15 cellular contexts compared by ENCODE assay signal in genomic region chr17:59962739-59963318, GRCh38. TPM values are rescaled to one million over a fixed set of nuclear protein-coding genes. Genes with fewer than 3 reads are reported as not detected.
DNase-seq lines count a peak whose midpoint lies in the region; ATAC-seq and TF ChIP-seq lines count a peak whose summit lies in the region.
"Had no signal": no experiment of that assay in that cellular context is flagged by ENCODE, and none has a peak within 500 bp of the region (broad histone marks: within the 10 kb centered on the region; RNA-seq: fewer than 3 reads in every experiment).

No MANE protein-coding gene starts in this region.

- no peak overlapping the region for H2AFZ ChIP-seq in ACC112 (ENCODE audit: low read length, unreplicated experiment)

- no peaks in the 10 kb centered on the region for H3K27me3 Mint-ChIP-seq in naive thymus-derived CD4-positive, alpha-beta T cell
- H3K27me3 Mint-ChIP-seq: stimulated activated memory B cell treated with anti-CD40 and anti-IgM and Interleukin-4, amounts not matched to agents 10 μg/mL and 1 μg/mL and 100 μg/mL, for 72 hours had no signal

- H3K27ac Mint-ChIP-seq in activated naive CD4-positive, alpha-beta T cell treated with anti-CD3 and anti-CD28 coated beads, Interleukin-2, amount 50 U/mL, for 72 hours = peak overlapping the region; percentile 24 to 93
- peak overlapping the region in 4 of 9 donors; percentile 31 to 93 (median 68) for H3K27ac Mint-ChIP-seq in naive thymus-derived CD4-positive, alpha-beta T cell

- peak overlapping the region; percentile 77 for H3K4me2 ChIP-seq in DOHH2 (ENCODE audit: low read length)

- intact Hi-C loops in naive thymus-derived CD4-positive, alpha-beta T cell (cut with micrococcal nuclease) = loop anchor here (5.0 kb wide), 4 partner anchors 114 to 856 kb away; partner anchors contain the start of genes HEATR6 (in 1 of the 2), TRIM37 (in 1 of the 2) and USP32 (in 1 of the 2)

- H3K4me3 ChIP-seq in ACC112 (ENCODE audit: low read depth, low read length) (peak overlapping the region; percentile 91), DOHH2 (ENCODE audit: low read length) (peak overlapping the region; percentile 95; the same call in 1 of the 2 replicates)
- no peak overlapping the region for H3K4me3 ChIP-seq in naive thymus-derived CD4-positive, alpha-beta T cell (ENCODE audit: low read length)

- no peaks in the 10 kb centered on the region for H3K9me3 ChIP-seq in DOHH2 (ENCODE audit: control insufficient read depth, insufficient read depth, low read length)
- no peaks in the 10 kb centered on the region for H3K9me3 ChIP-seq in naive thymus-derived CD4-positive, alpha-beta T cell (ENCODE audit: control insufficient read depth in 2 of 3, low read length in 3 of 3)
- H3K9me3 ChIP-seq: heart right ventricle, left lung had no signal

- H3K4me1 ChIP-seq in ACC112 (ENCODE audit: control insufficient read depth, insufficient read depth, low read length, unreplicated experiment) (peaks cover 16% of the 10 kb centered on the region), DOHH2 (ENCODE audit: control insufficient read depth, low read length) (peaks cover 19% of the 10 kb centered on the region)
- peaks cover 16 to 18% of the 10 kb centered on the region in 2 donors for H3K4me1 ChIP-seq in naive thymus-derived CD4-positive, alpha-beta T cell (ENCODE audit: control insufficient read depth in 2 of 2, insufficient read depth in 2 of 2, low read length in 2 of 2)
- H3K4me1 ChIP-seq: parathyroid adenoma had no signal

- H3K27ac ChIP-seq in ACC112 (ENCODE audit: low read depth, low read length) (no peak overlapping the region), DOHH2 (ENCODE audit: low read depth, low read length) (no peak overlapping the region)
- H3K27ac ChIP-seq in naive thymus-derived CD4-positive, alpha-beta T cell (ENCODE audit: low read depth, low read length) = no peak overlapping the region
- H3K27ac ChIP-seq: parathyroid adenoma had no signal

- no peak for ATAC-seq in activated naive CD4-positive, alpha-beta T cell treated with anti-CD3 and anti-CD28 coated beads, Interleukin-2, amount 50 U/mL, for 72 hours
- ATAC-seq in naive thymus-derived CD4-positive, alpha-beta T cell = no peak
- ATAC-seq: heart right ventricle; left lung; Right ventricle myocardium inferior; stimulated activated memory B cell treated with anti-CD40 and anti-IgM and Interleukin-4, amounts not matched to agents 10 μg/mL and 1 μg/mL and 100 μg/mL, for 72 hours had no signal

- TF ChIP-seq CTCF in DOHH2 (IDR thresholded peaks at IDR 0.05; ENCODE audit: low read depth, low read length, poor library complexity, severe bottlenecking) = no peak

- H3K27me3 ChIP-seq in ACC112 (ENCODE audit: insufficient read depth, low read length) (no peaks in the 10 kb centered on the region), DOHH2 (ENCODE audit: control insufficient read depth, low read length) (no peaks in the 10 kb centered on the region)
- no peaks in the 10 kb centered on the region for H3K27me3 ChIP-seq in naive thymus-derived CD4-positive, alpha-beta T cell (ENCODE audit: control insufficient read depth in 2 of 2, insufficient read depth in 2 of 2, low read length in 2 of 2)
- H3K27me3 ChIP-seq: heart right ventricle, left lung had no signal

- peaks cover 23 to 43% (median 34%) of the 10 kb centered on the region in 7 donors for H3K4me1 Mint-ChIP-seq in naive thymus-derived CD4-positive, alpha-beta T cell

- CTCF ChIA-PET in naive thymus-derived CD4-positive, alpha-beta T cell (lab: Charles Lee) = no interaction called here

- no peaks in the 10 kb centered on the region for H3K9me2 ChIP-seq in DOHH2 (replicated peaks; ENCODE audit: control insufficient read depth, low read length)

- POLR2A ChIA-PET in naive thymus-derived CD4-positive, alpha-beta T cell (lab: Charles Lee) = no interaction called here

- peaks cover 8% of the 10 kb centered on the region for H3K79me2 ChIP-seq in ACC112 (ENCODE audit: control insufficient read depth, insufficient read depth, low read length, unreplicated experiment)
- H3K79me2 ChIP-seq in DOHH2 (ENCODE audit: control insufficient read depth, low read length) = peaks cover 19% of the 10 kb centered on the region
- H3K79me2 ChIP-seq: parathyroid adenoma had no signal

- no peaks in the 10 kb centered on the region for H4K20me1 ChIP-seq in DOHH2 (ENCODE audit: control insufficient read depth, insufficient read depth, low read depth, low read length)

- peaks cover 18 to 39% of the 10 kb centered on the region in 2 donors for H3K36me3 Mint-ChIP-seq in activated naive CD4-positive, alpha-beta T cell treated with anti-CD3 and anti-CD28 coated beads, Interleukin-2, amount 50 U/mL, for 72 hours
- H3K36me3 Mint-ChIP-seq in naive thymus-derived CD4-positive, alpha-beta T cell = peaks cover 0 to 11% (median 6%) of the 10 kb centered on the region in 5 donors

- peak overlapping the region; percentile 67 to 99 (median 93) for H3K4me3 Mint-ChIP-seq in naive thymus-derived CD4-positive, alpha-beta T cell

- H3K9me3 Mint-ChIP-seq in activated naive CD4-positive, alpha-beta T cell treated with anti-CD3 and anti-CD28 coated beads, Interleukin-2, amount 50 U/mL, for 72 hours = no peaks in the 10 kb centered on the region
- no peaks in the 10 kb centered on the region for H3K9me3 Mint-ChIP-seq in naive thymus-derived CD4-positive, alpha-beta T cell
- H3K9me3 Mint-ChIP-seq: stimulated activated memory B cell treated with anti-CD40 and anti-IgM and Interleukin-4, amounts not matched to agents 10 μg/mL and 1 μg/mL and 100 μg/mL, for 72 hours had no signal

- no peak for DNase-seq in activated naive CD4-positive, alpha-beta T cell treated with anti-CD3 and anti-CD28 coated beads, Interleukin-2, amount 50 U/mL, for 72 hours (ENCODE audit: low spot score in 2 of 2)
- no peak for DNase-seq in naive thymus-derived CD4-positive, alpha-beta T cell
- DNase-seq in AG08396 (ENCODE audit: low spot score) = no peak
- DNase-seq in activated gamma-delta T cell treated with Interleukin-2 at 50 U/mL for 16 hours = no peak
- DNase-seq in NCI-H748 treated with DMSO at 0.1 percent for 48 hours (lab: John Stamatoyannopoulos, UW) = no peak
- DNase-seq in NCI-H1092 treated with DMSO at 0.1 percent for 48 hours (lab: John Stamatoyannopoulos, UW) = no peak
- DNase-seq: anterior cingulate cortex, heart right ventricle, left lung, MV-4-11 had no signal

- peaks cover 4% of the 10 kb centered on the region; the same call in 1 of the 2 replicates for H3F3A ChIP-seq in DOHH2 (ENCODE audit: control insufficient read depth, insufficient read depth)

- H3K36me3 ChIP-seq in ACC112 (ENCODE audit: insufficient read depth, low read length) (0 out of 2 replicates have a peak, but pooled peaks cover 6% of the 10 kb centered on the region), DOHH2 (ENCODE audit: control insufficient read depth, low read length) (peaks cover 30% of the 10 kb centered on the region)
- peaks cover 0 to 9% (median 0%) of the 10 kb centered on the region in 3 experiments for H3K36me3 ChIP-seq in naive thymus-derived CD4-positive, alpha-beta T cell (ENCODE audit: control insufficient read depth in 2 of 3, insufficient read depth in 3 of 3, low read length in 3 of 3)

RNA-seq across cellular contexts. Expression of gene RNFT1, which starts 1.7 kb away (rescaled TPM):
- 10 to 100 TPM; 35.0 to 41.3 TPM for total RNA-seq in activated naive CD4-positive, alpha-beta T cell treated with anti-CD3 and anti-CD28 coated beads, Interleukin-2, amount 50 U/mL, for 72 hours
- 10 to 100 TPM; 22.8 to 45.8 (median 33.1) TPM for total RNA-seq in naive thymus-derived CD4-positive, alpha-beta T cell
- polyA plus RNA-seq in naive thymus-derived CD4-positive, alpha-beta T cell = 10 to 100 TPM; 26.3 to 31.6 TPM
